ENCODE assay signal across 8 cellular contexts in the genomic region with DNA sequence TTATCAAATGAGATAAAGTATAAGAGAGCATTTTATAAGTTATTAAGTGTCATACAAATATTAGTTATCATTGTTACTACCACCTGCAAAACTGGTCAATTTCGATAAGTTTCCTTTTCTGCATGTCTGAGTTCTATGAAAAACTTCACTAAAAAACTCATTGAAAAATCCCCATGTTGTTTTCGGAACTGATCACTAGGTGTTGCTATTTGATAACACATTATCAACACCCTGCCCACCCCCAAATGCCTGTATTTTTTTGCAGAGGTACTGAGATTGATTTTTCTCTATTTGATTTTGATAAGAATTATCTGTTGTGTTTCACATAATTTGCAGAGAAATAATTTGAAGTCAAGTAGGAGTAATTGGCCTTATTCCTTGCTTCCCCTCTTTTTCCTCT. TPM values are rescaled to one million over a fixed set of nuclear protein-coding genes. Genes with fewer than 3 reads are reported as not detected.
DNase-seq lines count a peak whose midpoint lies in the region; ATAC-seq, FAIRE-seq and TF ChIP-seq lines count a peak whose summit lies in the region.

No MANE protein-coding gene starts in this region.

- ATAC-seq in HG03469 (IDR thresholded peaks at IDR 0.05; ENCODE audit: unreplicated experiment) = no peak
- ATAC-seq in stimulated activated memory B cell treated with anti-CD40 and anti-IgM and Interleukin-4, amounts not matched to agents 10 μg/mL and 1 μg/mL and 100 μg/mL, for 72 hours = no peak
- ATAC-seq in mucosa of descending colon = no peak
- no peak for ATAC-seq in GM18520 (IDR thresholded peaks at IDR 0.05; ENCODE audit: unreplicated experiment)

- H3K36me3 Mint-ChIP-seq in Caco-2 (ENCODE audit: insufficient read depth, unreplicated experiment) (no peaks in the 10 kb centered on the region), nephron progenitor cell (ENCODE audit: low read depth) (no peaks in the 10 kb centered on the region)
- peaks cover 14% of the 10 kb centered on the region for H3K36me3 Mint-ChIP-seq in stimulated activated memory B cell treated with anti-CD40 and anti-IgM and Interleukin-4, amounts not matched to agents 10 μg/mL and 1 μg/mL and 100 μg/mL, for 72 hours

- POLR2A ChIA-PET in Caco-2 (lab: Charles Lee) = no interaction called here

- peak in 1 of 2 experiments; percentile 19 for DNase-seq in Caco-2
- DNase-seq in bronchial epithelial cell (ENCODE audit: low read depth) = no peak
- DNase-seq in nephron progenitor cell = no peak
- DNase-seq in mucosa of descending colon = no peak

- H2AFZ ChIP-seq in KMS-11 (ENCODE audit: low read depth) = no peak overlapping the region

- H3K9ac ChIP-seq in KMS-11 = no peak overlapping the region

- FAIRE-seq in bronchial epithelial cell (lab: Jason Lieb, UNC) = no peak

- intact Hi-C loops in Caco-2 (cut with micrococcal nuclease; ENCODE audit: unreplicated experiment) (loop anchor here (1.0 to 5.0 kb wide), 5 partner anchors 115 to 892 kb away; no protein-coding TSS in a partner anchor), mucosa of descending colon (cut with DNase I, micrococcal nuclease) (loop anchor here (5.0 to 10.0 kb wide), 3 partner anchors 290 to 332 kb away; no protein-coding TSS in a partner anchor)

- no peaks in the 10 kb centered on the region for H4K20me1 ChIP-seq in KMS-11 (ENCODE audit: insufficient read depth)

- H3K27me3 ChIP-seq in Caco-2 (replicated peaks; ENCODE audit: control insufficient read depth, insufficient read depth, low read length) (no peaks in the 10 kb centered on the region), KMS-11 (ENCODE audit: insufficient read depth, low read depth) (no peaks in the 10 kb centered on the region), bronchial epithelial cell (ENCODE audit: control insufficient read depth, insufficient read depth, low read length) (no peaks in the 10 kb centered on the region)

- no peak overlapping the region for H3K4me2 ChIP-seq in KMS-11

- TF ChIP-seq CTCF in Caco-2 (IDR thresholded peaks at IDR 0.05; ENCODE audit: insufficient read depth in 1 of 2, low read depth in 1 of 2, low read length in 1 of 2, severe bottlenecking in 1 of 2, unreplicated experiment in 1 of 2) = peak; percentile 52 to 62
- TF ChIP-seq CTCF in KMS-11 (conservative IDR thresholded peaks at IDR 0.05; ENCODE audit: low read depth, low read length) = peak; percentile 45; the same call in 1 of the 2 replicates
- peak; percentile 25 for TF ChIP-seq CTCF in bronchial epithelial cell (IDR thresholded peaks at IDR 0.05; ENCODE audit: insufficient read depth, low read length, severe bottlenecking)
- TF ChIP-seq CTCF in nephron progenitor cell (IDR thresholded peaks at IDR 0.05) = peak; percentile 60
- TF ChIP-seq CTCF in mucosa of descending colon (IDR thresholded peaks at IDR 0.05) = no peak

- no peak overlapping the region for H3K27ac ChIP-seq in KMS-11

- CTCF ChIA-PET in Caco-2 (lab: Charles Lee) = interaction anchor here (0.9 to 1.2 kb wide), 2 partner anchors 297 to 331 kb away, joined by 3 to 5 read pairs; no protein-coding TSS in a partner anchor

- H3K27me3 Mint-ChIP-seq in Caco-2 (ENCODE audit: insufficient read depth, unreplicated experiment) (no peaks in the 10 kb centered on the region), nephron progenitor cell (ENCODE audit: low read depth, poor library complexity) (peaks cover 8% of the 10 kb centered on the region)
- H3K27me3 Mint-ChIP-seq in stimulated activated memory B cell treated with anti-CD40 and anti-IgM and Interleukin-4, amounts not matched to agents 10 μg/mL and 1 μg/mL and 100 μg/mL, for 72 hours = no peaks in the 10 kb centered on the region

- no peaks in the 10 kb centered on the region for H3K79me2 ChIP-seq in KMS-11 (ENCODE audit: insufficient read depth, low read depth)

- H3K9me3 Mint-ChIP-seq in Caco-2 (ENCODE audit: unreplicated experiment) (no peaks in the 10 kb centered on the region), nephron progenitor cell (peaks cover 10% of the 10 kb centered on the region)
- H3K9me3 Mint-ChIP-seq in stimulated activated memory B cell treated with anti-CD40 and anti-IgM and Interleukin-4, amounts not matched to agents 10 μg/mL and 1 μg/mL and 100 μg/mL, for 72 hours = peaks cover 17% of the 10 kb centered on the region

- H3K4me1 Mint-ChIP-seq in Caco-2 (ENCODE audit: low read depth, unreplicated experiment) (peaks cover 20% of the 10 kb centered on the region), nephron progenitor cell (no peaks in the 10 kb centered on the region)
- peaks cover 26% of the 10 kb centered on the region for H3K4me1 Mint-ChIP-seq in stimulated activated memory B cell treated with anti-CD40 and anti-IgM and Interleukin-4, amounts not matched to agents 10 μg/mL and 1 μg/mL and 100 μg/mL, for 72 hours

- H3K4me3 ChIP-seq in Caco-2 (ENCODE audit: low read depth, low read length) (no peak overlapping the region), KMS-11 (IDR thresholded peaks at IDR 0.05; ENCODE audit: insufficient read depth, low read depth, low read length) (no peak overlapping the region), bronchial epithelial cell (ENCODE audit: low read depth, low read length) (no peak overlapping the region), mucosa of descending colon (no peak overlapping the region)

- H3K4me1 ChIP-seq in Caco-2 (0 out of 2 replicates have a peak, but pooled peaks cover 4% of the 10 kb centered on the region), KMS-11 (ENCODE audit: low read depth, poor library complexity, severe bottlenecking) (no peaks in the 10 kb centered on the region), mucosa of descending colon (ENCODE audit: low read depth) (no peaks in the 10 kb centered on the region)

- no peaks in the 10 kb centered on the region for H3K9me3 ChIP-seq in Caco-2
- no peaks in the 10 kb centered on the region for H3K9me3 ChIP-seq in mucosa of descending colon

- H3K4me3 Mint-ChIP-seq in Caco-2 (ENCODE audit: unreplicated experiment) (no peak overlapping the region), nephron progenitor cell (no peak overlapping the region)
- H3K4me3 Mint-ChIP-seq in stimulated activated memory B cell treated with anti-CD40 and anti-IgM and Interleukin-4, amounts not matched to agents 10 μg/mL and 1 μg/mL and 100 μg/mL, for 72 hours = no peak overlapping the region

- BruUV-seq in Caco-2 (replicated peaks; lab: Mats Ljungman, UMichigan) = no TSS peak

- H3K27ac Mint-ChIP-seq in Caco-2 (ENCODE audit: unreplicated experiment) = no peak overlapping the region
- no peak overlapping the region for H3K27ac Mint-ChIP-seq in nephron progenitor cell
- no peak overlapping the region for H3K27ac Mint-ChIP-seq in stimulated activated memory B cell treated with anti-CD40 and anti-IgM and Interleukin-4, amounts not matched to agents 10 μg/mL and 1 μg/mL and 100 μg/mL, for 72 hours

- H3K36me3 ChIP-seq in Caco-2 (ENCODE audit: control insufficient read depth, insufficient read depth, low read length) = no peaks in the 10 kb centered on the region
- no peaks in the 10 kb centered on the region for H3K36me3 ChIP-seq in KMS-11 (ENCODE audit: insufficient read depth)
- no peaks in the 10 kb centered on the region for H3K36me3 ChIP-seq in bronchial epithelial cell (ENCODE audit: control insufficient read depth, insufficient read depth, low read length)
- no peaks in the 10 kb centered on the region for H3K36me3 ChIP-seq in mucosa of descending colon (ENCODE audit: low read depth)

RNA-seq across cellular contexts. Expression of a gene that starts 22.1 kb away (rescaled TPM):
- total RNA-seq in Caco-2 (2022) = 6.6 and 7.1 TPM in 2 replicates
- 0.53 and 0.90 TPM in 2 replicates for total RNA-seq in bronchial epithelial cell
- total RNA-seq in mucosa of descending colon = 10 to 100 TPM in 1 of 3 donors, 1 to 10 TPM in 2; 4.7 to 15.8 (median 4.9) TPM

RNA-seq across cellular contexts. Expression of a gene that starts 55.7 kb away (rescaled TPM):
- 0.70 TPM in 1 of 2 replicates, not detected in the other for total RNA-seq in Caco-2 (2022)
- 0.38 TPM in 1 of 2 replicates, not detected in the other for total RNA-seq in bronchial epithelial cell
- 10 to 100 TPM in 1 of 3 donors, 1 to 10 TPM in 2; 4.1 to 11.6 (median 9.7) TPM for total RNA-seq in mucosa of descending colon
